16 cellular contexts compared by ENCODE assay signal in genomic region chr3:22671848-22672247, GRCh38.
DNase-seq lines count a peak whose midpoint lies in the region; ATAC-seq and TF ChIP-seq lines count a peak whose summit lies in the region.
"Had no signal": no experiment of that assay in that cellular context is flagged by ENCODE, and none has a peak within 500 bp of the region (broad histone marks: within the 10 kb centered on the region; RNA-seq: fewer than 3 reads in every experiment).

No MANE protein-coding gene starts in this region.

- H3K4me3 ChIP-seq in breast epithelium, result no peak overlapping the region
- H3K4me3 ChIP-seq in OCI-LY3 (ENCODE audit: low read length), result no peak overlapping the region
- H3K4me3 ChIP-seq in adipocyte (ENCODE audit: low read length), result no peak overlapping the region
- no peak overlapping the region for H3K4me3 ChIP-seq in GM23338

- H3K4me3 Mint-ChIP-seq in MCF 10A (ENCODE audit: unreplicated experiment), result no peak overlapping the region
- no peak overlapping the region for H3K4me3 Mint-ChIP-seq in osteocyte (ENCODE audit: unreplicated experiment)
- no peak overlapping the region for H3K4me3 Mint-ChIP-seq in GM23338
- no peak overlapping the region for H3K4me3 Mint-ChIP-seq in activated T-helper 2 cell treated with anti-CD3 and anti-CD28 coated beads, Interferon-gamma antibody, Interleukin-2, Interleukin-4, amounts not matched to agents 10 μg/mL and 5 μg/mL and 100 μg/mL, durations not matched to agents 14 hours and 24 hours and 36 hours (ENCODE audit: low read depth)
- H3K4me3 Mint-ChIP-seq: CD4-positive, alpha-beta memory T cell; HFFc6 had no signal

- no peak for TF ChIP-seq POLR2A in breast epithelium (IDR thresholded peaks at IDR 0.05)

- H3K36me3 Mint-ChIP-seq in MCF 10A (ENCODE audit: insufficient read depth, unreplicated experiment) (no peaks in the 10 kb centered on the region), osteocyte (ENCODE audit: unreplicated experiment) (no peaks in the 10 kb centered on the region), GM23338 (ENCODE audit: low read depth) (no peaks in the 10 kb centered on the region)
- H3K36me3 Mint-ChIP-seq in activated T-helper 2 cell treated with anti-CD3 and anti-CD28 coated beads, Interferon-gamma antibody, Interleukin-2, Interleukin-4, amounts not matched to agents 10 μg/mL and 5 μg/mL and 100 μg/mL, durations not matched to agents 14 hours and 24 hours and 36 hours (ENCODE audit: low read depth), result no peaks in the 10 kb centered on the region
- H3K36me3 Mint-ChIP-seq: CD4-positive, alpha-beta memory T cell had no signal

- no peaks in the 10 kb centered on the region for H3K4me1 Mint-ChIP-seq in MCF 10A (ENCODE audit: insufficient read depth, unreplicated experiment)
- no peaks in the 10 kb centered on the region for H3K4me1 Mint-ChIP-seq in osteocyte (ENCODE audit: unreplicated experiment)
- no peaks in the 10 kb centered on the region for H3K4me1 Mint-ChIP-seq in GM23338
- no peaks in the 10 kb centered on the region for H3K4me1 Mint-ChIP-seq in activated T-helper 2 cell treated with anti-CD3 and anti-CD28 coated beads, Interferon-gamma antibody, Interleukin-2, Interleukin-4, amounts not matched to agents 10 μg/mL and 5 μg/mL and 100 μg/mL, durations not matched to agents 14 hours and 24 hours and 36 hours (ENCODE audit: low read depth)
- H3K4me1 Mint-ChIP-seq: CD4-positive, alpha-beta memory T cell had no signal

- intact Hi-C loops in MCF 10A (cut with micrococcal nuclease) (no loop called here), breast epithelium (cut with DNase I; ENCODE audit: low total_unique reads) (no loop called here)
- intact Hi-C loops in activated T-helper 2 cell treated with anti-CD3 and anti-CD28 coated beads, Interferon-gamma antibody, Interleukin-2, Interleukin-4, amounts not matched to agents 10 μg/mL and 5 μg/mL and 100 μg/mL, durations not matched to agents 14 hours and 24 hours and 36 hours (cut with micrococcal nuclease), result no loop called here

- BruUV-seq in MCF 10A (replicated peaks; lab: Mats Ljungman, UMichigan), result no TSS peak

- POLR2A ChIA-PET in MCF 10A (lab: Yijun Ruan, JAX), result interaction anchor here (0.5 to 1.0 kb wide), 3 partner anchors 12 to 391 kb away, joined by 3 to 4 read pairs (median 3); no protein-coding TSS in a partner anchor

- H3K9ac ChIP-seq in OCI-LY3 (ENCODE audit: low read length) (no peak overlapping the region), adipocyte (ENCODE audit: low read length) (no peak overlapping the region)

- H3K9me3 ChIP-seq in breast epithelium (peaks cover 0 to 4% of the 10 kb centered on the region in 2 donors), OCI-LY3 (ENCODE audit: insufficient read depth, low read length) (no peaks in the 10 kb centered on the region), adipocyte (ENCODE audit: control insufficient read depth, low read length) (no peaks in the 10 kb centered on the region)
- H3K9me3 ChIP-seq: Caco-2 had no signal

- no peak for DNase-seq in MCF 10A (ENCODE audit: unreplicated experiment)
- DNase-seq in breast epithelium (ENCODE audit: low spot score in 2 of 2), result no peak
- DNase-seq in adipocyte (ENCODE audit: low read depth), result peak; percentile 1
- DNase-seq in osteocyte (ENCODE audit: extremely low spot score, unreplicated experiment), result no peak
- no peak for DNase-seq in GM23338 (ENCODE audit: low spot score)
- DNase-seq in activated T-helper 2 cell treated with anti-CD3 and anti-CD28 coated beads, Interferon-gamma antibody, Interleukin-2, Interleukin-4, amounts not matched to agents 10 μg/mL and 5 μg/mL and 100 μg/mL, durations not matched to agents 14 hours and 24 hours and 36 hours (ENCODE audit: low spot score), result no peak
- DNase-seq: ACHN; C1 segment of cervical spinal cord; Caco-2; CD4-positive, alpha-beta memory T cell; DMS79; HCEC 1CT; HFFc6 had no signal

- H3K79me2 ChIP-seq in OCI-LY3 (ENCODE audit: low read length) (no peaks in the 10 kb centered on the region), GM23338 (replicated peaks; ENCODE audit: insufficient read depth) (no peaks in the 10 kb centered on the region)

- H3K36me3 ChIP-seq in breast epithelium (no peaks in the 10 kb centered on the region), OCI-LY3 (replicated peaks; ENCODE audit: low read depth, low read length) (no peaks in the 10 kb centered on the region), adipocyte (ENCODE audit: control insufficient read depth, insufficient read depth, low read length, severe bottlenecking) (no peaks in the 10 kb centered on the region), GM23338 (ENCODE audit: insufficient read depth) (no peaks in the 10 kb centered on the region)

- H3K9me2 ChIP-seq in GM23338 (ENCODE audit: insufficient read depth), result 0 out of 2 replicates have a peak, but pooled peaks cover 3% of the 10 kb centered on the region

- ATAC-seq in GM18520 (IDR thresholded peaks at IDR 0.05; ENCODE audit: unreplicated experiment) (no peak), GM23338 (no peak)

- H3K27ac Mint-ChIP-seq in MCF 10A (ENCODE audit: low read depth, unreplicated experiment), result no peak overlapping the region
- H3K27ac Mint-ChIP-seq in osteocyte (ENCODE audit: unreplicated experiment), result no peak overlapping the region
- no peak overlapping the region for H3K27ac Mint-ChIP-seq in GM23338
- no peak overlapping the region for H3K27ac Mint-ChIP-seq in activated T-helper 2 cell treated with anti-CD3 and anti-CD28 coated beads, Interferon-gamma antibody, Interleukin-2, Interleukin-4, amounts not matched to agents 10 μg/mL and 5 μg/mL and 100 μg/mL, durations not matched to agents 14 hours and 24 hours and 36 hours
- H3K27ac Mint-ChIP-seq: CD4-positive, alpha-beta memory T cell; HFFc6 had no signal

- H3K27me3 Mint-ChIP-seq in MCF 10A (ENCODE audit: insufficient read depth, unreplicated experiment) (no peaks in the 10 kb centered on the region), osteocyte (ENCODE audit: unreplicated experiment) (peaks cover 4% of the 10 kb centered on the region), GM23338 (ENCODE audit: insufficient read depth, low read depth, poor library complexity) (no peaks in the 10 kb centered on the region)
- no peaks in the 10 kb centered on the region for H3K27me3 Mint-ChIP-seq in activated T-helper 2 cell treated with anti-CD3 and anti-CD28 coated beads, Interferon-gamma antibody, Interleukin-2, Interleukin-4, amounts not matched to agents 10 μg/mL and 5 μg/mL and 100 μg/mL, durations not matched to agents 14 hours and 24 hours and 36 hours (ENCODE audit: low read depth)
- H3K27me3 Mint-ChIP-seq: CD4-positive, alpha-beta memory T cell had no signal

- H3K9me3 Mint-ChIP-seq in MCF 10A (ENCODE audit: unreplicated experiment), result no peaks in the 10 kb centered on the region
- H3K9me3 Mint-ChIP-seq in osteocyte (ENCODE audit: unreplicated experiment), result no peaks in the 10 kb centered on the region
- no peaks in the 10 kb centered on the region for H3K9me3 Mint-ChIP-seq in GM23338
- H3K9me3 Mint-ChIP-seq in activated T-helper 2 cell treated with anti-CD3 and anti-CD28 coated beads, Interferon-gamma antibody, Interleukin-2, Interleukin-4, amounts not matched to agents 10 μg/mL and 5 μg/mL and 100 μg/mL, durations not matched to agents 14 hours and 24 hours and 36 hours, result no peaks in the 10 kb centered on the region

- H3K4me2 ChIP-seq in OCI-LY3 (ENCODE audit: low read length), result no peak overlapping the region
- H3K4me2 ChIP-seq in GM23338, result no peak overlapping the region

- H3F3A ChIP-seq in GM23338 (replicated peaks; ENCODE audit: low read depth), result no peaks in the 10 kb centered on the region

- no peaks in the 10 kb centered on the region for H3K4me1 ChIP-seq in breast epithelium
- H3K4me1 ChIP-seq in OCI-LY3 (ENCODE audit: low read length), result no peaks in the 10 kb centered on the region
- no peaks in the 10 kb centered on the region for H3K4me1 ChIP-seq in adipocyte (ENCODE audit: control insufficient read depth, insufficient read depth, low read length)
- no peaks in the 10 kb centered on the region for H3K4me1 ChIP-seq in GM23338 (ENCODE audit: insufficient read depth)
- H3K4me1 ChIP-seq: Caco-2 had no signal

- H4K20me1 ChIP-seq in OCI-LY3 (ENCODE audit: insufficient read depth, low read length) (no peaks in the 10 kb centered on the region), GM23338 (replicated peaks; ENCODE audit: insufficient read depth) (no peaks in the 10 kb centered on the region)

- H3K27me3 ChIP-seq in breast epithelium (no peaks in the 10 kb centered on the region), OCI-LY3 (ENCODE audit: low read depth, low read length) (no peaks in the 10 kb centered on the region), adipocyte (replicated peaks; ENCODE audit: control insufficient read depth, insufficient read depth, low read length) (no peaks in the 10 kb centered on the region), GM23338 (ENCODE audit: insufficient read depth) (no peaks in the 10 kb centered on the region)

- H2AFZ ChIP-seq in OCI-LY3 (ENCODE audit: low read depth, low read length) (no peak overlapping the region), GM23338 (no peak overlapping the region)

- TF ChIP-seq CTCF in MCF 10A (IDR thresholded peaks at IDR 0.05; ENCODE audit: unreplicated experiment) (peak; percentile 14), breast epithelium (IDR thresholded peaks at IDR 0.05) (no peak), OCI-LY3 (IDR thresholded peaks at IDR 0.05; ENCODE audit: low read depth, low read length) (peak; percentile 51), osteocyte (IDR thresholded peaks at IDR 0.05) (peak; percentile 13), GM23338 (conservative IDR thresholded peaks at IDR 0.05; ENCODE audit: low read depth in 2 of 2) (no peak; a peak in 1 of 4 replicates)

- CTCF ChIA-PET in MCF 10A (lab: Yijun Ruan, JAX), result no interaction called here

- H3K27ac ChIP-seq in breast epithelium (no peak overlapping the region), OCI-LY3 (ENCODE audit: low read length) (no peak overlapping the region), GM23338 (ENCODE audit: low read depth) (no peak overlapping the region)
- H3K27ac ChIP-seq: HL-60 had no signal

TF ChIP-seq in GM23338, 12 proteins besides CTCF, POLR2A, EP300 and RAD21 (continues in another document):
- no peak for TF ChIP-seq POLR2AphosphoS5 (IDR thresholded peaks at IDR 0.05; ENCODE audit: low read depth)
- TF ChIP-seq, protein P1, sequence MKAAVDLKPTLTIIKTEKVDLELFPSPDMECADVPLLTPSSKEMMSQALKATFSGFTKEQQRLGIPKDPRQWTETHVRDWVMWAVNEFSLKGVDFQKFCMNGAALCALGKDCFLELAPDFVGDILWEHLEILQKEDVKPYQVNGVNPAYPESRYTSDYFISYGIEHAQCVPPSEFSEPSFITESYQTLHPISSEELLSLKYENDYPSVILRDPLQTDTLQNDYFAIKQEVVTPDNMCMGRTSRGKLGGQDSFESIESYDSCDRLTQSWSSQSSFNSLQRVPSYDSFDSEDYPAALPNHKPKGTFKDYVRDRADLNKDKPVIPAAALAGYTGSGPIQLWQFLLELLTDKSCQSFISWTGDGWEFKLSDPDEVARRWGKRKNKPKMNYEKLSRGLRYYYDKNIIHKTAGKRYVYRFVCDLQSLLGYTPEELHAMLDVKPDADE (IDR thresholded peaks at IDR 0.05), result no peak

Comparison
In these comparisons a context has a peak if more than half of its experiments do, and no peak if none do; other contexts are left out.
1. CTCF ChIP-seq: peak in MCF 10A (single experiment), OCI-LY3 (single experiment) and osteocyte (single experiment); none in breast epithelium (0 of 3) and GM23338 (0 of 2).